Comparison of ENCODE assay signal across 27 cellular contexts in genomic region chr6:160417550-160417949, GRCh38.
"Had no signal": no experiment of that assay in that cellular context is flagged by ENCODE, and none has a peak within 500 bp of the region (broad histone marks: within the 10 kb centered on the region; RNA-seq: fewer than 3 reads in every experiment).

No MANE protein-coding gene starts in this region.

- H3K4me1 Mint-ChIP-seq: nephron progenitor cell; neural crest cell; stimulated activated effector memory CD8-positive, alpha-beta T cell treated with anti-CD3 and anti-CD28 coated beads, Interleukin-12 subunit alpha, Interleukin-12 subunit beta, amount 100 ng/mL, for 72 hours; stimulated activated naive B cell treated with anti-CD40 and anti-IgM and Interleukin-4, amounts not matched to agents 10 μg/mL and 1 μg/mL and 100 μg/mL, for 72 hours had no signal

- H3K9ac ChIP-seq: parathyroid adenoma had no signal

- H3K27me3 Mint-ChIP-seq: progenitor cell of endocrine pancreas had no signal

- H3K27me3 ChIP-seq: ovary, right lobe of liver, sigmoid colon, stomach, thyroid gland, tibial nerve, upper lobe of left lung, vagina had no signal

- H3K4me1 ChIP-seq: parathyroid adenoma, psoas muscle, thyroid gland, tibial nerve, upper lobe of left lung, vagina had no signal

- H3K9me3 ChIP-seq: ovary, psoas muscle, right lobe of liver, sigmoid colon, stomach, thoracic aorta, thyroid gland, tibial nerve, upper lobe of left lung, vagina had no signal

- H3K4me3 Mint-ChIP-seq: natural killer cell treated with Interleukin-12 subunit alpha and Interleukin-12 subunit beta and Interleukin-15 and Interleukin-18, amount 100 ng/mL, for 72 hours; nephron progenitor cell; neural crest cell; stimulated activated effector memory CD8-positive, alpha-beta T cell treated with anti-CD3 and anti-CD28 coated beads, Interleukin-12 subunit alpha, Interleukin-12 subunit beta, amount 100 ng/mL, for 72 hours; stimulated activated naive B cell treated with anti-CD40 and anti-IgM and Interleukin-4, amounts not matched to agents 10 μg/mL and 1 μg/mL and 100 μg/mL, for 72 hours; stimulated activated naive CD8-positive, alpha-beta T cell treated with anti-CD3 and anti-CD28 coated beads, Interleukin-15, Interleukin-2, amounts not matched to agents 100 ng/mL and 50 ng/mL, for 24 hours had no signal

- H3K9me3 Mint-ChIP-seq: natural killer cell treated with Interleukin-12 subunit alpha and Interleukin-12 subunit beta and Interleukin-15 and Interleukin-18, amount 100 ng/mL, for 72 hours; nephron progenitor cell; neural crest cell; stimulated activated effector memory CD8-positive, alpha-beta T cell treated with anti-CD3 and anti-CD28 coated beads, Interleukin-12 subunit alpha, Interleukin-12 subunit beta, amount 100 ng/mL, for 72 hours; stimulated activated naive CD8-positive, alpha-beta T cell treated with anti-CD3 and anti-CD28 coated beads, Interleukin-15, Interleukin-2, amounts not matched to agents 100 ng/mL and 50 ng/mL, for 24 hours had no signal

- H3K4me3 ChIP-seq: ovary, psoas muscle, right lobe of liver, sigmoid colon, stomach, thoracic aorta, thyroid gland, tibial nerve, upper lobe of left lung, vagina had no signal

- DNase-seq: nephron progenitor cell; occipital lobe; ovary; psoas muscle; right lobe of liver; sigmoid colon; small intestine; stimulated activated CD4-positive, alpha-beta T cell treated with anti-CD3 and anti-CD28 coated beads, Interleukin-15, amount 100 ng/mL, for 24 hours; stimulated activated CD4-positive, alpha-beta T cell treated with anti-CD3 and anti-CD28 coated beads, Interleukin-2, amount 100 ng/mL, for 24 hours; stimulated activated CD4-positive, alpha-beta T cell treated with anti-CD3 and anti-CD28 coated beads, Interleukin-2, amount 100 ng/mL, for 48 hours; stimulated activated CD4-positive, alpha-beta T cell treated with anti-CD3 and anti-CD28 coated beads, Interleukin-4, amount 100 ng/mL, for 24 hours; stimulated activated naive B cell treated with anti-CD40 and anti-IgM and Interleukin-4, amounts not matched to agents 10 μg/mL and 1 μg/mL and 100 μg/mL, for 72 hours; stimulated activated naive CD4-positive, alpha-beta T cell treated with Interleukin-2 at 50 U/mL for 16 hours; stomach; thyroid gland; trophoblast cell; upper lobe of left lung had no signal

- H3K36me3 Mint-ChIP-seq: stimulated activated effector memory CD8-positive, alpha-beta T cell treated with anti-CD3 and anti-CD28 coated beads, Interleukin-12 subunit alpha, Interleukin-12 subunit beta, amount 100 ng/mL, for 72 hours; stimulated activated naive B cell treated with anti-CD40 and anti-IgM and Interleukin-4, amounts not matched to agents 10 μg/mL and 1 μg/mL and 100 μg/mL, for 72 hours had no signal

- H3K27ac ChIP-seq: ovary, parathyroid adenoma, psoas muscle, right lobe of liver, sigmoid colon, stomach, thoracic aorta, thyroid gland, tibial nerve, upper lobe of left lung, vagina had no signal

- FAIRE-seq: small intestine, urothelium cell line had no signal

- ATAC-seq: natural killer cell treated with Interleukin-12 subunit alpha and Interleukin-12 subunit beta and Interleukin-15 and Interleukin-18, amount 100 ng/mL, for 72 hours; psoas muscle; stimulated activated effector memory CD8-positive, alpha-beta T cell treated with anti-CD3 and anti-CD28 coated beads, Interleukin-12 subunit alpha, Interleukin-12 subunit beta, amount 100 ng/mL, for 72 hours; stimulated activated naive B cell treated with anti-CD40 and anti-IgM and Interleukin-4, amounts not matched to agents 10 μg/mL and 1 μg/mL and 100 μg/mL, for 72 hours had no signal

- H3K27ac Mint-ChIP-seq: natural killer cell treated with Interleukin-12 subunit alpha and Interleukin-12 subunit beta and Interleukin-15 and Interleukin-18, amount 100 ng/mL, for 72 hours; nephron progenitor cell; progenitor cell of endocrine pancreas; stimulated activated effector memory CD8-positive, alpha-beta T cell treated with anti-CD3 and anti-CD28 coated beads, Interleukin-12 subunit alpha, Interleukin-12 subunit beta, amount 100 ng/mL, for 72 hours; stimulated activated naive B cell treated with anti-CD40 and anti-IgM and Interleukin-4, amounts not matched to agents 10 μg/mL and 1 μg/mL and 100 μg/mL, for 72 hours; stimulated activated naive CD8-positive, alpha-beta T cell treated with anti-CD3 and anti-CD28 coated beads, Interleukin-15, Interleukin-2, amounts not matched to agents 100 ng/mL and 50 ng/mL, for 24 hours had no signal

- H3K36me3 ChIP-seq: ovary, sigmoid colon, thyroid gland, tibial nerve, upper lobe of left lung had no signal

- H2AFZ ChIP-seq: parathyroid adenoma had no signal

- H3K79me2 ChIP-seq: parathyroid adenoma had no signal
